Comparison of ENCODE assay signal across 20 cellular contexts in the genomic region with DNA sequence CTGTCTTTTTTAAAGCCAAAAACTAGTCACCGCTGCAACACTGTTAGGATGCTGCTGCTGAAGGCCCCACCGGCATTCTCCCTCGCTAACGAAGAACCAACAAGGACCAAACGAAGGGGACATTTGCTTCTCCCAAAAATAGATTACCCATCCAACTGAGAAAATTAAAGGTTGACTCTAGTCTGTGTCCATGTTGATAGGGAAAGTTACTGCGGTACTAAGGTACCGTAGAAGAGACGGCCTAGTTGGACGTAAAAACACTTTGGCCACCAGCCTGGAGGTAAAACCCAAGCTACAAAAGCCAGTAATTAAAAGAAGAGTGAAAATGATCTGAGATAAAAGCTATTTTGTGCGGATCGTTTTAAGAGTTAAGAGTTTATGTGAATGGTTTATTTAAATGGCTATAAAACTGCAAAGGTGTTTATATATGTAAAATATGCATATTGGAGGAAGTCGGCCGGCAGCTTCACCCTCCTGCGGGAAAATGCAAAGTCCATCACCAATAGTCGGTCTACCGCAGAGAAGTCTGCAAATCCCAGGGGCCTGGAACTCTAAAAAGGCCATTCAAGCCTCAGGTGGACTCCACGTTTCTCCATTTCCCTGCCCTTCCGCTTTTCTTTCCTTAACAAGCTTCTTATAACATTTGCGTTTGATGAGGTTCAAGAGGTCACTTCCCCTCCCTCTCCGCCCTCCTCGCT. TPM values are rescaled to one million over a fixed set of nuclear protein-coding genes. Genes with fewer than 3 reads are reported as not detected.
A peak's percentile ranks its signal among the peaks of the same experiment; 100 is the strongest.
DNase-seq lines count a peak whose midpoint lies in the region; ATAC-seq and TF ChIP-seq lines count a peak whose summit lies in the region.
"Had no signal": no experiment of that assay in that cellular context is flagged by ENCODE, and none has a peak within 500 bp of the region (broad histone marks: within the 10 kb centered on the region; RNA-seq: fewer than 3 reads in every experiment).

No MANE protein-coding gene starts in this region.

- H2AFZ ChIP-seq in SK-N-SH (ENCODE audit: low read depth), result no peak overlapping the region
- H2AFZ ChIP-seq: GM23248 had no signal

- H3F3A ChIP-seq in SK-N-SH (replicated peaks; ENCODE audit: insufficient read depth), result no peaks in the 10 kb centered on the region

- no peaks in the 10 kb centered on the region for H3K4me1 ChIP-seq in SK-N-SH (ENCODE audit: control insufficient read depth in 1 of 2, insufficient read depth in 2 of 2, low read depth in 1 of 2, low read length in 1 of 2)
- peaks cover 15% of the 10 kb centered on the region for H3K4me1 ChIP-seq in HUES64 (ENCODE audit: insufficient read depth, low read length)
- no peaks in the 10 kb centered on the region for H3K4me1 ChIP-seq in foreskin keratinocyte

- POLR2A ChIA-PET in SK-N-SH (lab: Yijun Ruan, JAX), result no interaction called here

- H3K9me3 ChIP-seq in SK-N-SH (no peaks in the 10 kb centered on the region), HUES64 (ENCODE audit: insufficient read depth, low read depth, low read length) (0 out of 2 replicates have a peak, but pooled peaks cover 2% of the 10 kb centered on the region)

- 18% methylated on average over 21 of the region's 21 CpGs for WGBS in SK-N-SH (ENCODE audit: low lambda C conversion rate)
- 19% methylated on average over 21 of the region's 21 CpGs for WGBS in HUES64

- TF ChIP-seq CTCF in SK-N-SH (IDR thresholded peaks at IDR 0.05) (no peak), foreskin keratinocyte (conservative IDR thresholded peaks at IDR 0.05) (no peak)

- TF ChIP-seq RAD21 in SK-N-SH (IDR thresholded peaks at IDR 0.05; ENCODE audit: low read length), result no peak

- no peaks in the 10 kb centered on the region for H3K9me2 ChIP-seq in SK-N-SH

- H3K79me2 ChIP-seq in SK-N-SH (ENCODE audit: insufficient read depth), result no peaks in the 10 kb centered on the region

- CTCF ChIA-PET in SK-N-SH (lab: Yijun Ruan, JAX), result interaction anchor here (0.8 to 1.4 kb wide), 4 partner anchors 14 to 580 kb away, joined by 3 to 5 read pairs (median 4); no protein-coding TSS in a partner anchor

- no peaks in the 10 kb centered on the region for H3K36me3 ChIP-seq in SK-N-SH (replicated peaks in 1 of 2; ENCODE audit: control insufficient read depth in 1 of 2, insufficient read depth in 2 of 2, low read length in 1 of 2)
- H3K36me3 ChIP-seq in HUES64 (ENCODE audit: insufficient read depth, low read length), result no peaks in the 10 kb centered on the region
- H3K36me3 ChIP-seq: brain microvascular endothelial cell, tibial artery had no signal

- ATAC-seq in SK-N-SH treated with all-trans-retinoic acid at 6 μM for 48 hours (no peak), foreskin keratinocyte (no peak)

- peaks cover 64% of the 10 kb centered on the region for H3K27me3 ChIP-seq in SK-N-SH (ENCODE audit: insufficient read depth)
- H3K27me3 ChIP-seq in HUES64 (ENCODE audit: insufficient read depth, low read length), result peaks cover 100% of the 10 kb centered on the region
- H3K27me3 ChIP-seq in foreskin keratinocyte, result peaks cover 100% of the 10 kb centered on the region

- DNase-seq in SK-N-SH, result no peak
- DNase-seq in retina, result peak; percentile 65
- no peak for DNase-seq in foreskin keratinocyte
- no peak for DNase-seq in stimulated activated CD4-positive, alpha-beta T cell treated with anti-CD3 and anti-CD28 coated beads, Interleukin-2, amount 100 ng/mL, for 48 hours
- no peak for DNase-seq in inferior parietal cortex (ENCODE audit: extremely low spot score)
- DNase-seq: activated gamma-delta T cell treated with Interleukin-2 at 50 U/mL for 16 hours; brain microvascular endothelial cell; dermis blood vessel endothelial cell; DMS79; GM23248; hypothalamus; NCI-H187 treated with DMSO at 0.1 percent for 48 hours; NCI-H510A treated with DMSO at 0.1 percent for 48 hours; stimulated activated CD4-positive, alpha-beta T cell treated with anti-CD3 and anti-CD28 coated beads, Interleukin-4, amount 100 ng/mL, for 24 hours; tibial artery had no signal

- H3K9ac ChIP-seq in SK-N-SH (no peak overlapping the region), HUES64 (ENCODE audit: low read depth, low read length) (no peak overlapping the region)
- H3K9ac ChIP-seq: GM23248 had no signal

- H3K4me3 ChIP-seq in SK-N-SH (ENCODE audit: low read depth in 2 of 2, low read length in 1 of 2) (no peak overlapping the region), HUES64 (ENCODE audit: low read length) (peak overlapping the region; percentile 42), iPS-11a (ENCODE audit: low read depth, low read length) (peak overlapping the region; percentile 8)
- H3K4me3 ChIP-seq: GM23248 had no signal

- no peak overlapping the region for H3K4me2 ChIP-seq in SK-N-SH

- no peaks in the 10 kb centered on the region for H4K20me1 ChIP-seq in SK-N-SH (ENCODE audit: insufficient read depth)

- H3K27ac ChIP-seq in SK-N-SH (ENCODE audit: low read depth in 2 of 2, low read length in 1 of 2) (no peak overlapping the region), HUES64 (ENCODE audit: low read depth, low read length) (no peak overlapping the region), foreskin keratinocyte (no peak overlapping the region)
- H3K27ac ChIP-seq: brain microvascular endothelial cell, C4-2B, GM23248, tibial artery had no signal

- no peak for TF ChIP-seq EP300 in SK-N-SH (IDR thresholded peaks at IDR 0.05; ENCODE audit: borderline replicate concordance in 1 of 2, low read depth in 1 of 2, low read length in 1 of 2)

TF ChIP-seq in SK-N-SH, 30 proteins besides CTCF, POLR2A, EP300 and RAD21:
- peak; percentile 77; the same call in 1 of the 2 replicates for TF ChIP-seq EZH2phosphoT487 (IDR thresholded peaks at IDR 0.05; ENCODE audit: borderline replicate concordance, low read depth)
- no peak for TF ChIP-seq REST (IDR thresholded peaks at IDR 0.05; ENCODE audit: low read depth, low read length)

TF ChIP-seq in SK-N-SH treated with all-trans-retinoic acid at 6 μM for 48 hours, 23 proteins besides CTCF, POLR2A, EP300 and RAD21:
- TF ChIP-seq CREB5 (CRISPR knock-in tag; IDR thresholded peaks at IDR 0.05; ENCODE audit: low read depth) (no peak), TOX (CRISPR knock-in tag; IDR thresholded peaks at IDR 0.05; ENCODE audit: borderline replicate concordance) (no peak), PATZ1 (CRISPR knock-in tag; IDR thresholded peaks at IDR 0.05; ENCODE audit: borderline replicate concordance) (no peak), CSDC2 (CRISPR knock-in tag; IDR thresholded peaks at IDR 0.05) (no peak), PPARA (CRISPR knock-in tag; IDR thresholded peaks at IDR 0.05; ENCODE audit: borderline replicate concordance) (no peak), ZFP30 (CRISPR knock-in tag; IDR thresholded peaks at IDR 0.05) (no peak), BACH2 (CRISPR knock-in tag; IDR thresholded peaks at IDR 0.05; ENCODE audit: borderline replicate concordance) (no peak), ISL1 (CRISPR knock-in tag; IDR thresholded peaks at IDR 0.05) (no peak), ESRRG (CRISPR knock-in tag; IDR thresholded peaks at IDR 0.05) (no peak), GLIS3 (CRISPR knock-in tag; IDR thresholded peaks at IDR 0.05) (no peak), ZFP3 (CRISPR knock-in tag; IDR thresholded peaks at IDR 0.05) (no peak)

RNA-seq across cellular contexts. Expression of gene FOXF2, which starts 11.7 kb away (rescaled TPM):
- polyA plus RNA-seq in SK-N-SH (2012; rRNA removed) (not detected in 2 replicates), foreskin keratinocyte (0.10 and 0.22 TPM in 2 replicates)
- polyA plus RNA-seq in SK-N-SH (2012; cell fraction: cytosol; rRNA removed), result not detected in 2 replicates
- not detected in 2 replicates for polyA plus RNA-seq in SK-N-SH (2012; cell fraction: nucleus; rRNA removed)
- polyA plus RNA-seq in HUES64 (2013, experiment 1 of 2), result not detected
- 0.19 TPM for polyA plus RNA-seq in HUES64 (2013, experiment 2 of 2)
- 0.11 and 0.14 TPM in 2 replicates for total RNA-seq in foreskin keratinocyte
- total RNA-seq: dermis blood vessel endothelial cell, OCI-LY7 had no signal

Comparison
In these comparisons a context has a peak if more than half of its experiments do, and no peak if none do; other contexts are left out.
1. H3K4me3 ChIP-seq: peak in HUES64 (single experiment) and iPS-11a (single experiment); none in SK-N-SH (0 of 2).